ENCODE assay signal across 10 cellular contexts in the genomic region with DNA sequence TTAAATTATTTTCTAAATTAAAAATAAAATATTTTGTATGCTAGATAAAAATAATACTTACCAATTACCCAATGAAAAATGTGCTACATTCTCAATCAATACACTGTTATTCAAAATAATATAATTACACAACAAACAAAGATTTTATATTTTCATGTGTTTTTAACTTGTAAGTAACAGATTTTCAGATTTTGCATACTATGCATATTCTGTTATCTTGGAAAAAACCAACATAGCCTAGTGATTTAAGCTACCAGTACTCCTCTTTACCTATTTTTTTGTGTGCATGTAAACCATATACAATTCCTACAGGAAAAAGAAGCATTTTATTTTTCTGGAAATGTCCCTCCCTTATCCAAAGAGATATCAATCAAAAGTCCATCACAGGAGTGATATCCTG. TPM values are rescaled to one million over a fixed set of nuclear protein-coding genes. Genes with fewer than 3 reads are reported as not detected.
"Had no signal": no experiment of that assay in that cellular context is flagged by ENCODE, and none has a peak within 500 bp of the region (broad histone marks: within the 10 kb centered on the region; RNA-seq: fewer than 3 reads in every experiment).

No MANE protein-coding gene starts in this region.

- H3K4me3 ChIP-seq: GM23248 had no signal

- DNase-seq: GM23248, GOT3, H9, HCEC 1CT, Kasumi-1, KG1 had no signal

- FAIRE-seq: H54 had no signal

- H2AFZ ChIP-seq: GM23248 had no signal

- H3K27ac ChIP-seq: GM23248, HL-60 had no signal

- H3K9ac ChIP-seq: GM23248 had no signal

RNA-seq across cellular contexts. Expression of gene GNRHR, which starts 10.0 kb away (rescaled TPM):
- total RNA-seq: GM23248, H9, HT1080 had no signal
- polyA plus RNA-seq: IgD-negative memory B cell had no signal
